Comparison of ENCODE assay signal across 18 cellular contexts in genomic region chr20:15446373-15446772, GRCh38.
A peak's percentile ranks its signal among the peaks of the same experiment; 100 is the strongest.
DNase-seq lines count a peak whose midpoint lies in the region; ATAC-seq and TF ChIP-seq lines count a peak whose summit lies in the region.
"Had no signal": no experiment of that assay in that cellular context is flagged by ENCODE, and none has a peak within 500 bp of the region (broad histone marks: within the 10 kb centered on the region; RNA-seq: fewer than 3 reads in every experiment).

No MANE protein-coding gene starts in this region.

- no peaks in the 10 kb centered on the region for H3K9me3 ChIP-seq in heart left ventricle

- H3K9me3 Mint-ChIP-seq in MCF 10A (ENCODE audit: unreplicated experiment): no peaks in the 10 kb centered on the region
- H3K9me3 Mint-ChIP-seq: dendritic cell treated with granulocyte-macrophage colony-stimulating factor and Interleukin-4, amounts not matched to agents 40 ng/mL and 50 ng/mL, for 4 days; H9; neural progenitor cell had no signal

- no peaks in the 10 kb centered on the region for H3K36me3 ChIP-seq in heart left ventricle
- no peaks in the 10 kb centered on the region for H3K36me3 ChIP-seq in H7 (replicated peaks; ENCODE audit: control insufficient read depth, insufficient read depth, low read length)
- H3K36me3 ChIP-seq: neural progenitor cell, SJSA1 had no signal

- H3K36me3 Mint-ChIP-seq in MCF 10A (ENCODE audit: insufficient read depth, unreplicated experiment): no peaks in the 10 kb centered on the region
- H3K36me3 Mint-ChIP-seq: neural progenitor cell had no signal

- POLR2A ChIA-PET in MCF 10A (lab: Yijun Ruan, JAX): no interaction called here

- intact Hi-C loops in heart left ventricle (cut with DNase I): loop anchor here in 1 of 10 donors (10.0 kb wide), 1 partner anchor 62 kb away; no protein-coding TSS in a partner anchor
- intact Hi-C loops in Right ventricle myocardium inferior (cut with DNase I): no loop called here
- intact Hi-C loops in MCF 10A (cut with micrococcal nuclease): no loop called here

- H3K27ac Mint-ChIP-seq in MCF 10A (ENCODE audit: low read depth, unreplicated experiment): no peak overlapping the region
- H3K27ac Mint-ChIP-seq: activated T-cell treated with anti-CD3 and anti-CD28 coated beads, Interleukin-2, amount 50 U/mL, for 72 hours; dendritic cell treated with granulocyte-macrophage colony-stimulating factor and Interleukin-4, amounts not matched to agents 40 ng/mL and 50 ng/mL, for 4 days; H9; stimulated activated naive CD8-positive, alpha-beta T cell treated with anti-CD3 and anti-CD28 coated beads, Interleukin-15, Interleukin-2, amounts not matched to agents 100 ng/mL and 50 ng/mL, for 24 hours had no signal

- no peak for TF ChIP-seq POLR2A in heart left ventricle (IDR thresholded peaks at IDR 0.05)

- CTCF ChIA-PET in MCF 10A (lab: Yijun Ruan, JAX): interaction anchor here (0.7 kb wide), 2 partner anchors 57 to 1081 kb away, joined by 3 to 4 read pairs; no protein-coding TSS in a partner anchor

- H3K4me1 Mint-ChIP-seq in MCF 10A (ENCODE audit: insufficient read depth, unreplicated experiment): peaks cover 13% of the 10 kb centered on the region

- no peaks in the 10 kb centered on the region for H3K27me3 ChIP-seq in heart left ventricle
- no peaks in the 10 kb centered on the region for H3K27me3 ChIP-seq in H7 (ENCODE audit: control insufficient read depth, insufficient read depth, low read length)
- H3K27me3 ChIP-seq: neural progenitor cell, SJSA1 had no signal

- 56 to 69% (median 59%) methylated on average over 9 of the region's 9 CpGs for WGBS in heart left ventricle, 4 donors

- no peaks in the 10 kb centered on the region for H3K4me1 ChIP-seq in heart left ventricle
- H3K4me1 ChIP-seq: neural progenitor cell, SJSA1 had no signal

- H3K4me3 Mint-ChIP-seq in MCF 10A (ENCODE audit: unreplicated experiment): no peak overlapping the region
- H3K4me3 Mint-ChIP-seq: activated T-cell treated with anti-CD3 and anti-CD28 coated beads, Interleukin-2, amount 50 U/mL, for 72 hours; dendritic cell treated with granulocyte-macrophage colony-stimulating factor and Interleukin-4, amounts not matched to agents 40 ng/mL and 50 ng/mL, for 4 days; H9; neural progenitor cell; stimulated activated naive CD8-positive, alpha-beta T cell treated with anti-CD3 and anti-CD28 coated beads, Interleukin-15, Interleukin-2, amounts not matched to agents 100 ng/mL and 50 ng/mL, for 24 hours had no signal

- TF ChIP-seq CTCF in heart left ventricle (IDR thresholded peaks at IDR 0.05) (no peak), MCF 10A (IDR thresholded peaks at IDR 0.05; ENCODE audit: unreplicated experiment) (no peak)

- no TSS peak for BruUV-seq in MCF 10A (replicated peaks; lab: Mats Ljungman, UMichigan)

- DNase-seq in heart left ventricle: peak in 4 of 5 donors; percentile 26 to 32 (median 28)
- no peak for DNase-seq in Right ventricle myocardium inferior (ENCODE audit: missing footprints)
- DNase-seq in MCF 10A (ENCODE audit: unreplicated experiment): peak; percentile 46
- DNase-seq in kidney tubule cell (ENCODE audit: low spot score): peak; percentile 71
- no peak for DNase-seq in AG20443 (ENCODE audit: low spot score)
- DNase-seq in H7: no peak
- no peak for DNase-seq in NCI-H1048 (lab: John Stamatoyannopoulos, UW)
- DNase-seq in cortex of kidney (lab: John Stamatoyannopoulos, UW): no peak
- DNase-seq: activated CD4-positive, alpha-beta T cell treated with anti-CD3 and anti-CD28 coated beads, Interleukin-2, amount 50 U/mL, for 48 hours; activated T-cell treated with anti-CD3 and anti-CD28 coated beads, Interleukin-2, amount 50 U/mL, for 72 hours; H9; NCI-H1930; NK-92 treated with Interleukin-12 subunit alpha and Interleukin-12 subunit beta, amount 100 ng/mL, for 24 hours had no signal

- no peak overlapping the region for H3K4me3 ChIP-seq in heart left ventricle
- no peak overlapping the region for H3K4me3 ChIP-seq in H7 (ENCODE audit: insufficient read depth, low read depth, low read length)
- H3K4me3 ChIP-seq: neural progenitor cell, SJSA1, smooth muscle cell had no signal

- ATAC-seq in heart left ventricle: no peak
- no peak for ATAC-seq in Right ventricle myocardium inferior
- ATAC-seq: activated T-cell treated with anti-CD3 and anti-CD28 coated beads, Interleukin-2, amount 50 U/mL, for 72 hours had no signal

- H3K27me3 Mint-ChIP-seq in MCF 10A (ENCODE audit: insufficient read depth, unreplicated experiment): no peaks in the 10 kb centered on the region
- H3K27me3 Mint-ChIP-seq: dendritic cell treated with granulocyte-macrophage colony-stimulating factor and Interleukin-4, amounts not matched to agents 40 ng/mL and 50 ng/mL, for 4 days; stimulated activated naive CD8-positive, alpha-beta T cell treated with anti-CD3 and anti-CD28 coated beads, Interleukin-15, Interleukin-2, amounts not matched to agents 100 ng/mL and 50 ng/mL, for 24 hours had no signal

- no peak overlapping the region for H3K27ac ChIP-seq in heart left ventricle
- H3K27ac ChIP-seq: neural progenitor cell, SJSA1 had no signal

Comparison
In these comparisons a context has a peak if more than half of its experiments do, and no peak if none do; other contexts are left out.
1. DNase-seq: peak in heart left ventricle (4 of 5), MCF 10A (single experiment) and kidney tubule cell (single experiment); none in Right ventricle myocardium inferior (single experiment), AG20443 (single experiment), H7 (single experiment), NCI-H1048 (single experiment) and cortex of kidney (single experiment).